Comparison of ENCODE assay signal across 22 cellular contexts in genomic region chr12:124147030-124147429, GRCh38.
"Had no signal": no experiment of that assay in that cellular context is flagged by ENCODE, and none has a peak within 500 bp of the region (broad histone marks: within the 10 kb centered on the region; RNA-seq: fewer than 3 reads in every experiment).

No MANE protein-coding gene starts in this region.

- H3K27ac Mint-ChIP-seq: activated B cell treated with CpG ODN at 0.5 μM for 24 hours; activated CD4-positive, alpha-beta T cell treated with anti-CD3 and anti-CD28 coated beads for 36 hours; activated naive CD8-positive, alpha-beta T cell treated with anti-CD3 and anti-CD28 coated beads for 36 hours; natural killer cell treated with Interleukin-12 subunit alpha and Interleukin-12 subunit beta and Interleukin-15 and Interleukin-18, amount 100 ng/mL, for 72 hours had no signal

- H3K4me1 Mint-ChIP-seq: activated CD4-positive, alpha-beta T cell treated with anti-CD3 and anti-CD28 coated beads for 36 hours; activated naive CD8-positive, alpha-beta T cell treated with anti-CD3 and anti-CD28 coated beads for 36 hours had no signal

- H3K4me3 Mint-ChIP-seq: activated B cell treated with CpG ODN at 0.5 μM for 24 hours; activated CD4-positive, alpha-beta T cell treated with anti-CD3 and anti-CD28 coated beads for 36 hours; activated naive CD8-positive, alpha-beta T cell treated with anti-CD3 and anti-CD28 coated beads for 36 hours; natural killer cell treated with Interleukin-12 subunit alpha and Interleukin-12 subunit beta and Interleukin-15 and Interleukin-18, amount 100 ng/mL, for 72 hours had no signal

- H3K36me3 ChIP-seq: left ventricle myocardium inferior, pancreas, right atrium auricular region, stomach, suprapubic skin, tibial nerve had no signal

- H3K4me1 ChIP-seq: foreskin keratinocyte, left ventricle myocardium inferior, pancreas, psoas muscle, right atrium auricular region, suprapubic skin, tibial nerve had no signal

- DNase-seq: activated B cell treated with CpG ODN at 0.5 μM for 24 hours; activated CD4-positive, alpha-beta T cell treated with anti-CD3 and anti-CD28 coated beads for 36 hours; activated CD4-positive, alpha-beta T cell treated with anti-CD3 and anti-CD28 coated beads, Interleukin-2, amount 50 U/mL, for 4 hours; activated CD8-positive, alpha-beta memory T cell treated with anti-CD3 and anti-CD28 coated beads, Interleukin-2, amount 50 U/mL, for 48 hours; activated naive CD4-positive, alpha-beta T cell treated with Interleukin-2 at 50 U/mL for 16 hours; activated naive CD8-positive, alpha-beta T cell treated with anti-CD3 and anti-CD28 coated beads for 36 hours; activated T-cell treated with anti-CD3 and anti-CD28 coated beads, Interleukin-2, amount 50 U/mL, for 48 hours; central memory CD4-positive, alpha-beta T cell; effector memory CD4-positive, alpha-beta T cell; foreskin keratinocyte; left ventricle myocardium inferior; mammary epithelial cell; midbrain; pancreas; psoas muscle; stimulated activated CD4-positive, alpha-beta T cell treated with anti-CD3 and anti-CD28 coated beads, Interleukin-12 subunit alpha, Interleukin-12 subunit beta, amount 100 ng/mL, for 4 hours; stomach; T-helper 9 cell had no signal

- H3K9me3 Mint-ChIP-seq: natural killer cell treated with Interleukin-12 subunit alpha and Interleukin-12 subunit beta and Interleukin-15 and Interleukin-18, amount 100 ng/mL, for 72 hours had no signal

- H3K4me3 ChIP-seq: left ventricle myocardium inferior, pancreas, psoas muscle, right atrium auricular region, stomach, suprapubic skin, tibial nerve had no signal

- H3K9me3 ChIP-seq: pancreas, psoas muscle, suprapubic skin had no signal

- H3K27ac ChIP-seq: foreskin keratinocyte, left ventricle myocardium inferior, pancreas, psoas muscle, right atrium auricular region, stomach, suprapubic skin, tibial nerve had no signal

- H3K27me3 ChIP-seq: foreskin keratinocyte, pancreas, right atrium auricular region, stomach, suprapubic skin, tibial nerve had no signal

- ATAC-seq: activated CD4-positive, alpha-beta T cell treated with anti-CD3 and anti-CD28 coated beads for 36 hours; foreskin keratinocyte; natural killer cell treated with Interleukin-12 subunit alpha and Interleukin-12 subunit beta and Interleukin-15 and Interleukin-18, amount 100 ng/mL, for 72 hours; pancreas; psoas muscle had no signal
